ENCODE assay signal across 25 cellular contexts in the genomic region with DNA sequence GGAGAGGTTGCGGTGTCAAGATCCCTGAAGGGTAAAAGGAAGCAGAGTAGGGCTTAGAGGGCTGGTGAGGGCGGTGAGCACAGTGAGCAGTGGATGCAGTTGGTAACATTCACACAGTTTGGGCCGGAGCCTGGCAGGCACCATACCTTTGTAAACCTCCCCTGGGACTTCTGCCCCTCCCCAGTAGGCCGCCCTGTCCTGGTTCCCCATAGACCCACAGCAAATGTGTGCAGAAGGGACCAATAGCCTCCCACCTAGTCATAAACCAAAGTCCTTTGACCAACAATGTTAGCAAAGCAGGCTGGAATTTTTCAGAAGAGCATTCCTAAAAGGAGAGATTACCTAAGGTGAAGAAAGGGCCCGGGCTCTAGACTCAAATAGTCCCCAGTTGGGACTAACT. TPM values are rescaled to one million over a fixed set of nuclear protein-coding genes. Genes with fewer than 3 reads are reported as not detected.
DNase-seq lines count a peak whose midpoint lies in the region; ATAC-seq, FAIRE-seq and TF ChIP-seq lines count a peak whose summit lies in the region.
"Had no signal": no experiment of that assay in that cellular context is flagged by ENCODE, and none has a peak within 500 bp of the region (broad histone marks: within the 10 kb centered on the region; RNA-seq: fewer than 3 reads in every experiment).

No MANE protein-coding gene starts in this region.

- no peaks in the 10 kb centered on the region for H4K20me1 ChIP-seq in HepG2 (ENCODE audit: insufficient read depth, low read length)
- H4K20me1 ChIP-seq in hepatocyte (ENCODE audit: insufficient read depth, poor library complexity, severe bottlenecking), result no peaks in the 10 kb centered on the region

- H3K4me2 ChIP-seq in HepG2 (ENCODE audit: low read depth, low read length), result peak overlapping the region; percentile 40
- no peak overlapping the region for H3K4me2 ChIP-seq in hepatocyte

- no peaks in the 10 kb centered on the region for H3K9me2 ChIP-seq in hepatocyte (replicated peaks; ENCODE audit: insufficient read depth)

- peak; percentile 76 for FAIRE-seq in HepG2 (lab: Jason Lieb, UNC)
- FAIRE-seq: D721Med, GM19239 had no signal

- H3K4me3 ChIP-seq in HepG2 (replicated peaks in 1 of 3; ENCODE audit: insufficient read depth in 1 of 3, low read depth in 2 of 3, low read length in 3 of 3) (peak overlapping the region in 1 of 3 experiments; percentile 30; a peak in 1 of 6 replicates), right lobe of liver (no peak overlapping the region), hepatocyte (no peak overlapping the region), muscle layer of duodenum (ENCODE audit: low read depth in 1 of 2, low read length in 2 of 2) (no peak overlapping the region)
- H3K4me3 ChIP-seq: PC-9 had no signal

- peak; percentile 69 for ATAC-seq in HepG2
- ATAC-seq in right lobe of liver, result no peak
- ATAC-seq in GM21447 (IDR thresholded peaks at IDR 0.05; ENCODE audit: unreplicated experiment), result no peak
- ATAC-seq in GM19452 (IDR thresholded peaks at IDR 0.05; ENCODE audit: unreplicated experiment), result no peak

- peaks cover 8% of the 10 kb centered on the region for H3K4me1 Mint-ChIP-seq in type B pancreatic cell (ENCODE audit: unreplicated experiment)

- TF ChIP-seq RAD21 in HepG2 (CRISPR knock-in tag; IDR thresholded peaks at IDR 0.05), result no peak

- intact Hi-C loops in HepG2 (cut with micrococcal nuclease; ENCODE audit: unreplicated experiment), result no loop called here
- intact Hi-C loops in right lobe of liver (cut with DNase I), result loop anchor here in 1 of 2 donors (10.0 kb wide), 1 partner anchor 76 kb away; no protein-coding TSS in a partner anchor

- H3K79me2 ChIP-seq in HepG2 (ENCODE audit: insufficient read depth, low read length) (no peaks in the 10 kb centered on the region), hepatocyte (peaks cover 5% of the 10 kb centered on the region)

- no peaks in the 10 kb centered on the region for H3K9me3 ChIP-seq in HepG2 (ENCODE audit: low read length)
- no peaks in the 10 kb centered on the region for H3K9me3 ChIP-seq in right lobe of liver
- no peaks in the 10 kb centered on the region for H3K9me3 ChIP-seq in hepatocyte (ENCODE audit: low read depth)
- no peaks in the 10 kb centered on the region for H3K9me3 ChIP-seq in muscle layer of duodenum (ENCODE audit: control insufficient read depth in 1 of 2, low read length in 2 of 2)

- in situ Hi-C loops in HepG2 (cut with HindIII; ENCODE audit: extremely low pct_ligation_motif_present, low pct_unique_long_range_greater_than_20kb), result loop anchor here (5.0 kb wide), 1 partner anchor 73 kb away; no protein-coding TSS in a partner anchor

- H3K4me1 ChIP-seq in HepG2 (ENCODE audit: insufficient read depth, low read length) (peaks cover 80% of the 10 kb centered on the region), right lobe of liver (peaks cover 0 to 12% (median 2%) of the 10 kb centered on the region in 4 donors), hepatocyte (ENCODE audit: insufficient read depth) (peaks cover 50% of the 10 kb centered on the region), muscle layer of duodenum (ENCODE audit: control insufficient read depth in 1 of 2, insufficient read depth in 2 of 2, low read length in 2 of 2) (peaks cover 4 to 11% of the 10 kb centered on the region in 2 donors)

- H3K27me3 ChIP-seq in HepG2 (ENCODE audit: control insufficient read depth in 1 of 2, insufficient read depth in 2 of 2, low read length in 2 of 2), result peaks cover 0 to 7% of the 10 kb centered on the region in 2 experiments; a peak in 2 of 5 replicates
- no peaks in the 10 kb centered on the region for H3K27me3 ChIP-seq in right lobe of liver
- no peaks in the 10 kb centered on the region for H3K27me3 ChIP-seq in hepatocyte
- no peaks in the 10 kb centered on the region for H3K27me3 ChIP-seq in muscle layer of duodenum (ENCODE audit: low read depth, low read length)

- H3K27ac Mint-ChIP-seq in type B pancreatic cell, result peak overlapping the region; percentile 46
- H3K27ac Mint-ChIP-seq: CD14-positive monocyte, HFFc6 had no signal

- no peaks in the 10 kb centered on the region for H3K9me3 Mint-ChIP-seq in type B pancreatic cell
- H3K9me3 Mint-ChIP-seq: HFFc6 had no signal

- TF ChIP-seq CTCF in HepG2 (CRISPR knock-in tag; IDR thresholded peaks at IDR 0.05) (no peak), right lobe of liver (IDR thresholded peaks at IDR 0.05) (no peak), hepatocyte (IDR thresholded peaks at IDR 0.05; ENCODE audit: poor library complexity) (no peak), type B pancreatic cell (conservative IDR thresholded peaks at IDR 0.05) (no peak)

- no peak overlapping the region for H2AFZ ChIP-seq in HepG2 (ENCODE audit: low read length)
- no peak overlapping the region for H2AFZ ChIP-seq in hepatocyte
- H2AFZ ChIP-seq: PC-9 had no signal

- TF ChIP-seq POLR2A in HepG2 (IDR thresholded peaks at IDR 0.05; ENCODE audit: insufficient read depth in 1 of 2, low read depth in 2 of 2, low read length in 2 of 2), result no peak
- TF ChIP-seq POLR2A in right lobe of liver (IDR thresholded peaks at IDR 0.05), result no peak

- CTCF ChIA-PET in HepG2 (lab: Yijun Ruan, JAX; ENCODE audit: low intra/inter-chr PET ratio, low total read pairs), result no interaction called here

- TF ChIP-seq EP300 in HepG2 (IDR thresholded peaks at IDR 0.05; ENCODE audit: low read depth in 2 of 2, low read length in 2 of 2) (no peak), HepG2 (CRISPR knock-in tag; IDR thresholded peaks at IDR 0.05; ENCODE audit: borderline replicate concordance) (no peak)

- POLR2A ChIA-PET in HepG2 (lab: Yijun Ruan, JAX), result interaction anchor here (1.3 to 1.5 kb wide), 2 partner anchors 26 to 91 kb away, joined by 3 to 4 read pairs; no protein-coding TSS in a partner anchor

- no peaks in the 10 kb centered on the region for H3K36me3 ChIP-seq in HepG2 (replicated peaks in 1 of 2; ENCODE audit: control insufficient read depth in 1 of 2, insufficient read depth in 2 of 2, low read length in 2 of 2)
- H3K36me3 ChIP-seq in right lobe of liver, result no peaks in the 10 kb centered on the region
- no peaks in the 10 kb centered on the region for H3K36me3 ChIP-seq in hepatocyte (replicated peaks; ENCODE audit: insufficient read depth, low read depth)
- no peaks in the 10 kb centered on the region for H3K36me3 ChIP-seq in muscle layer of duodenum (ENCODE audit: control insufficient read depth in 1 of 2, insufficient read depth in 2 of 2, low read length in 2 of 2)

- H3K27ac ChIP-seq in HepG2 (ENCODE audit: extremely low read length, insufficient read depth, low read length) (no peak overlapping the region), right lobe of liver (no peak overlapping the region), hepatocyte (peak overlapping the region; percentile 97), muscle layer of duodenum (ENCODE audit: low read length) (peak overlapping the region; percentile 82)

- H3K36me3 Mint-ChIP-seq in type B pancreatic cell, result no peaks in the 10 kb centered on the region
- H3K36me3 Mint-ChIP-seq: CD14-positive monocyte had no signal

- H3K9ac ChIP-seq in HepG2 (ENCODE audit: insufficient read depth, low read depth, low read length), result no peak overlapping the region

- H3K27me3 Mint-ChIP-seq in type B pancreatic cell, result peaks cover 15% of the 10 kb centered on the region

- H3K4me3 Mint-ChIP-seq in type B pancreatic cell, result no peak overlapping the region
- H3K4me3 Mint-ChIP-seq: CD14-positive monocyte, HFFc6 had no signal

- BruUV-seq in HepG2 (replicated peaks; lab: Mats Ljungman, UMichigan), result no TSS peak

- DNase-seq in HepG2 (ENCODE audit: low spot score), result peak; percentile 74
- DNase-seq in right lobe of liver, result no peak
- DNase-seq in hepatocyte (ENCODE audit: low spot score), result no peak
- DNase-seq in type B pancreatic cell (ENCODE audit: extremely low spot score, unreplicated experiment), result no peak
- no peak for DNase-seq in activated CD4-positive, alpha-beta T cell treated with anti-CD3 and anti-CD28 coated beads for 48 hours
- DNase-seq: AML-193, DMS53, GF-D8, H7, HFFc6, KBM-7, NCI-H1092 treated with DMSO at 0.1 percent for 48 hours, NCI-H1436 treated with DMSO at 0.1 percent for 48 hours, NCI-H2029, NCI-H226, NCI-H510A treated with DMSO at 0.1 percent for 48 hours, NCI-H748 treated with DMSO at 0.1 percent for 48 hours, PC-9 had no signal

- 11% methylated on average over 3 of the region's 5 CpGs for WGBS in HepG2 (ENCODE audit: low lambda C conversion rate)
- 82% methylated on average over 3 of the region's 5 CpGs for WGBS in right lobe of liver (ENCODE audit: insufficient coverage, low coverage, low lambda C conversion rate, missing lambda C conversion rate)
- 68% methylated on average over 5 of the region's 5 CpGs for WGBS in hepatocyte (ENCODE audit: low lambda C conversion rate, missing lambda C conversion rate)

RNA-seq across cellular contexts. Expression of a gene that starts 1.7 kb away (rescaled TPM):
- total RNA-seq in HepG2 (2016; rRNA removed; fragmentation: Illumina TruSeq; extraction: Trizol), result not detected in 2 replicates
- total RNA-seq in HepG2 (2016; cell fraction: cytosol; rRNA removed; fragmentation: Illumina TruSeq; extraction: Trizol; ENCODE audit: low read depth), result not detected in 2 replicates
- total RNA-seq in HepG2 (2016; cell fraction: insoluble cytoplasmic fraction; rRNA removed; fragmentation: Illumina TruSeq; extraction: Trizol), result not detected in 2 replicates
- not detected in 2 replicates for total RNA-seq in HepG2 (2016; cell fraction: membrane; rRNA removed; fragmentation: Illumina TruSeq; extraction: Trizol)
- total RNA-seq in HepG2 (2016; cell fraction: nucleus; rRNA removed; fragmentation: Illumina TruSeq; extraction: Trizol), result not detected in 2 replicates
- not detected in 2 replicates for polyA plus RNA-seq in HepG2 (2011; rRNA removed)
- polyA plus RNA-seq in HepG2 (2011; cell fraction: cytosol; rRNA removed), result not detected in 2 replicates
- not detected in 2 replicates for polyA plus RNA-seq in HepG2 (2011; cell fraction: nucleus; rRNA removed)
- polyA plus RNA-seq in HepG2 (2012), result not detected in 2 replicates
- not detected in 2 replicates for polyA plus RNA-seq in HepG2 (2016; cell fraction: cytosol; fragmentation: Illumina TruSeq; extraction: Trizol; ENCODE audit: low read depth)
- not detected in 2 replicates for polyA plus RNA-seq in HepG2 (2016; cell fraction: insoluble cytoplasmic fraction; fragmentation: Illumina TruSeq; extraction: Trizol; ENCODE audit: low read depth)
- polyA plus RNA-seq in HepG2 (2016; cell fraction: membrane; fragmentation: Illumina TruSeq; extraction: Trizol; ENCODE audit: low read depth), result not detected in 2 replicates
- polyA plus RNA-seq in HepG2 (2016; cell fraction: nucleus; fragmentation: Illumina TruSeq; extraction: Trizol; ENCODE audit: insufficient read depth, low read depth), result not detected in 2 replicates
- polyA minus RNA-seq in HepG2 (2011; rRNA and poly(A)+ RNA removed; ENCODE audit: low replicate concordance), result not detected in 2 replicates
- polyA minus RNA-seq in HepG2 (2011; cell fraction: cytosol; rRNA and poly(A)+ RNA removed), result not detected in 2 replicates
- not detected in 2 replicates for polyA minus RNA-seq in HepG2 (2011; cell fraction: nucleus; rRNA and poly(A)+ RNA removed)
- not detected for total RNA-seq in right lobe of liver
- total RNA-seq in hepatocyte, result 49.8 and 76.1 TPM in 2 replicates
- 207 and 222 TPM in 2 replicates for polyA plus RNA-seq in hepatocyte
- total RNA-seq in type B pancreatic cell (ENCODE audit: low replicate concordance), result 5.6 and 15.8 TPM in 2 replicates
- total RNA-seq: H7, HFFc6, PC-9, SK-MEL-5 had no signal
- polyA plus RNA-seq: CD14-positive monocyte had no signal

RNA-seq across cellular contexts. Expression of a gene that starts 8.4 kb away (rescaled TPM):
- total RNA-seq in HepG2 (2016; rRNA removed; fragmentation: Illumina TruSeq; extraction: Trizol) (1.0 and 1.6 TPM in 2 replicates), right lobe of liver (10 to 100 TPM in 1 of 6 experiments, 1 to 10 TPM in 5; 4.2 to 11.9 (median 4.7) TPM), hepatocyte (1.8 and 4.0 TPM in 2 replicates), type B pancreatic cell (ENCODE audit: low replicate concordance) (1.6 and 2.4 TPM in 2 replicates)
- 0.20 and 0.71 TPM in 2 replicates for total RNA-seq in HepG2 (2016; cell fraction: cytosol; rRNA removed; fragmentation: Illumina TruSeq; extraction: Trizol; ENCODE audit: low read depth)
- total RNA-seq in HepG2 (2016; cell fraction: insoluble cytoplasmic fraction; rRNA removed; fragmentation: Illumina TruSeq; extraction: Trizol), result 0.89 and 1.7 TPM in 2 replicates
- total RNA-seq in HepG2 (2016; cell fraction: membrane; rRNA removed; fragmentation: Illumina TruSeq; extraction: Trizol), result 0.74 and 0.79 TPM in 2 replicates
- total RNA-seq in HepG2 (2016; cell fraction: nucleus; rRNA removed; fragmentation: Illumina TruSeq; extraction: Trizol), result 5.4 and 6.0 TPM in 2 replicates
- polyA plus RNA-seq in HepG2 (2011; rRNA removed) (0.98 and 1.3 TPM in 2 replicates), hepatocyte (5.3 and 7.6 TPM in 2 replicates)
- 0.34 and 0.46 TPM in 2 replicates for polyA plus RNA-seq in HepG2 (2011; cell fraction: cytosol; rRNA removed)
- polyA plus RNA-seq in HepG2 (2011; cell fraction: nucleus; rRNA removed), result 16.0 and 21.0 TPM in 2 replicates
- polyA plus RNA-seq in HepG2 (2012), result 1.9 and 2.3 TPM in 2 replicates
- polyA plus RNA-seq in HepG2 (2016; cell fraction: cytosol; fragmentation: Illumina TruSeq; extraction: Trizol; ENCODE audit: low read depth), result 0.20 and 0.31 TPM in 2 replicates
- polyA plus RNA-seq in HepG2 (2016; cell fraction: insoluble cytoplasmic fraction; fragmentation: Illumina TruSeq; extraction: Trizol; ENCODE audit: low read depth), result 0.72 and 1.5 TPM in 2 replicates
- polyA plus RNA-seq in HepG2 (2016; cell fraction: membrane; fragmentation: Illumina TruSeq; extraction: Trizol; ENCODE audit: low read depth), result 0.16 and 0.26 TPM in 2 replicates
- polyA plus RNA-seq in HepG2 (2016; cell fraction: nucleus; fragmentation: Illumina TruSeq; extraction: Trizol; ENCODE audit: insufficient read depth, low read depth), result 10.8 and 14.7 TPM in 2 replicates
- 3.8 and 11.1 TPM in 2 replicates for polyA minus RNA-seq in HepG2 (2011; rRNA and poly(A)+ RNA removed; ENCODE audit: low replicate concordance)
- polyA minus RNA-seq in HepG2 (2011; cell fraction: cytosol; rRNA and poly(A)+ RNA removed), result 0.69 and 2.3 TPM in 2 replicates
- 16.1 and 20.5 TPM in 2 replicates for polyA minus RNA-seq in HepG2 (2011; cell fraction: nucleus; rRNA and poly(A)+ RNA removed)

RNA-seq across cellular contexts. Expression of a gene that starts 8.9 kb away (rescaled TPM):
- total RNA-seq in HepG2 (2016; rRNA removed; fragmentation: Illumina TruSeq; extraction: Trizol) (0.09 and 0.15 TPM in 2 replicates), right lobe of liver (under 1 TPM; 0.06 to 0.71 (median 0.16) TPM), hepatocyte (0.12 and 1.0 TPM in 2 replicates), type B pancreatic cell (ENCODE audit: low replicate concordance) (1.5 and 1.8 TPM in 2 replicates)
- 0.20 TPM in 1 of 2 replicates, not detected in the other for total RNA-seq in HepG2 (2016; cell fraction: cytosol; rRNA removed; fragmentation: Illumina TruSeq; extraction: Trizol; ENCODE audit: low read depth)
- 0.01 and 0.15 TPM in 2 replicates for total RNA-seq in HepG2 (2016; cell fraction: insoluble cytoplasmic fraction; rRNA removed; fragmentation: Illumina TruSeq; extraction: Trizol)
- total RNA-seq in HepG2 (2016; cell fraction: membrane; rRNA removed; fragmentation: Illumina TruSeq; extraction: Trizol), result 0.14 and 0.25 TPM in 2 replicates
- 0.09 and 0.88 TPM in 2 replicates for total RNA-seq in HepG2 (2016; cell fraction: nucleus; rRNA removed; fragmentation: Illumina TruSeq; extraction: Trizol)
- polyA plus RNA-seq in HepG2 (2011; rRNA removed) (0.07 and 0.32 TPM in 2 replicates), hepatocyte (0.93 and 1.5 TPM in 2 replicates)
- polyA plus RNA-seq in HepG2 (2011; cell fraction: cytosol; rRNA removed), result 0.03 and 0.05 TPM in 2 replicates
- polyA plus RNA-seq in HepG2 (2011; cell fraction: nucleus; rRNA removed), result 0.12 and 0.14 TPM in 2 replicates
- polyA plus RNA-seq in HepG2 (2012), result 0.03 and 0.12 TPM in 2 replicates
- 0.01 and 0.08 TPM in 2 replicates for polyA plus RNA-seq in HepG2 (2016; cell fraction: cytosol; fragmentation: Illumina TruSeq; extraction: Trizol; ENCODE audit: low read depth)
- 0.03 and 0.20 TPM in 2 replicates for polyA plus RNA-seq in HepG2 (2016; cell fraction: insoluble cytoplasmic fraction; fragmentation: Illumina TruSeq; extraction: Trizol; ENCODE audit: low read depth)
- polyA plus RNA-seq in HepG2 (2016; cell fraction: membrane; fragmentation: Illumina TruSeq; extraction: Trizol; ENCODE audit: low read depth), result 0.26 and 0.30 TPM in 2 replicates
- 1.5 and 2.3 TPM in 2 replicates for polyA plus RNA-seq in HepG2 (2016; cell fraction: nucleus; fragmentation: Illumina TruSeq; extraction: Trizol; ENCODE audit: insufficient read depth, low read depth)
- 0.40 and 1.0 TPM in 2 replicates for polyA minus RNA-seq in HepG2 (2011; rRNA and poly(A)+ RNA removed; ENCODE audit: low replicate concordance)
- polyA minus RNA-seq in HepG2 (2011; cell fraction: cytosol; rRNA and poly(A)+ RNA removed), result 0.09 and 0.59 TPM in 2 replicates
- polyA minus RNA-seq in HepG2 (2011; cell fraction: nucleus; rRNA and poly(A)+ RNA removed), result 0.37 and 0.64 TPM in 2 replicates

RNA-seq across cellular contexts. Expression of a gene that starts 25.7 kb away (rescaled TPM):
- 6.5 and 8.1 TPM in 2 replicates for total RNA-seq in HepG2 (2016; rRNA removed; fragmentation: Illumina TruSeq; extraction: Trizol)
- 2.3 and 2.5 TPM in 2 replicates for total RNA-seq in HepG2 (2016; cell fraction: cytosol; rRNA removed; fragmentation: Illumina TruSeq; extraction: Trizol; ENCODE audit: low read depth)
- 6.7 and 7.0 TPM in 2 replicates for total RNA-seq in HepG2 (2016; cell fraction: insoluble cytoplasmic fraction; rRNA removed; fragmentation: Illumina TruSeq; extraction: Trizol)
- 8.8 and 9.5 TPM in 2 replicates for total RNA-seq in HepG2 (2016; cell fraction: membrane; rRNA removed; fragmentation: Illumina TruSeq; extraction: Trizol)
- 5.3 and 7.0 TPM in 2 replicates for total RNA-seq in HepG2 (2016; cell fraction: nucleus; rRNA removed; fragmentation: Illumina TruSeq; extraction: Trizol)
- 5.4 and 5.5 TPM in 2 replicates for polyA plus RNA-seq in HepG2 (2011; rRNA removed)
- polyA plus RNA-seq in HepG2 (2011; cell fraction: cytosol; rRNA removed), result 2.7 and 3.4 TPM in 2 replicates
- polyA plus RNA-seq in HepG2 (2011; cell fraction: nucleus; rRNA removed), result 2.2 and 2.7 TPM in 2 replicates
- 4.1 and 4.6 TPM in 2 replicates for polyA plus RNA-seq in HepG2 (2012)
- polyA plus RNA-seq in HepG2 (2016; cell fraction: cytosol; fragmentation: Illumina TruSeq; extraction: Trizol; ENCODE audit: low read depth), result 1.7 and 3.1 TPM in 2 replicates
- polyA plus RNA-seq in HepG2 (2016; cell fraction: insoluble cytoplasmic fraction; fragmentation: Illumina TruSeq; extraction: Trizol; ENCODE audit: low read depth), result 6.6 and 7.4 TPM in 2 replicates
- polyA plus RNA-seq in HepG2 (2016; cell fraction: membrane; fragmentation: Illumina TruSeq; extraction: Trizol; ENCODE audit: low read depth), result 5.0 and 6.1 TPM in 2 replicates
- polyA plus RNA-seq in HepG2 (2016; cell fraction: nucleus; fragmentation: Illumina TruSeq; extraction: Trizol; ENCODE audit: insufficient read depth, low read depth), result 5.7 and 8.4 TPM in 2 replicates
- polyA minus RNA-seq in HepG2 (2011; rRNA and poly(A)+ RNA removed; ENCODE audit: low replicate concordance), result 3.4 and 5.5 TPM in 2 replicates
- polyA minus RNA-seq in HepG2 (2011; cell fraction: cytosol; rRNA and poly(A)+ RNA removed), result 4.6 and 5.2 TPM in 2 replicates
- polyA minus RNA-seq in HepG2 (2011; cell fraction: nucleus; rRNA and poly(A)+ RNA removed), result 2.2 and 4.2 TPM in 2 replicates
- 1 to 10 TPM; 4.6 to 8.7 (median 5.8) TPM for total RNA-seq in right lobe of liver
- 13.7 and 14.4 TPM in 2 replicates for total RNA-seq in hepatocyte
- 17.4 and 19.5 TPM in 2 replicates for polyA plus RNA-seq in hepatocyte
- 12.3 and 23.6 TPM in 2 replicates for total RNA-seq in type B pancreatic cell (ENCODE audit: low replicate concordance)

RNA-seq across cellular contexts. Expression of a gene that starts 33.4 kb away (rescaled TPM):
- total RNA-seq in HepG2 (2016; rRNA removed; fragmentation: Illumina TruSeq; extraction: Trizol), result 62.3 and 82.1 TPM in 2 replicates
- total RNA-seq in HepG2 (2016; cell fraction: cytosol; rRNA removed; fragmentation: Illumina TruSeq; extraction: Trizol; ENCODE audit: low read depth), result 28.6 and 31.3 TPM in 2 replicates
- 60.3 and 80.7 TPM in 2 replicates for total RNA-seq in HepG2 (2016; cell fraction: insoluble cytoplasmic fraction; rRNA removed; fragmentation: Illumina TruSeq; extraction: Trizol)
- 43.2 and 48.2 TPM in 2 replicates for total RNA-seq in HepG2 (2016; cell fraction: membrane; rRNA removed; fragmentation: Illumina TruSeq; extraction: Trizol)
- 31.0 and 33.7 TPM in 2 replicates for total RNA-seq in HepG2 (2016; cell fraction: nucleus; rRNA removed; fragmentation: Illumina TruSeq; extraction: Trizol)
- 12.9 and 20.3 TPM in 2 replicates for polyA plus RNA-seq in HepG2 (2011; rRNA removed)
- polyA plus RNA-seq in HepG2 (2011; cell fraction: cytosol; rRNA removed), result 11.9 and 12.5 TPM in 2 replicates
- 10.3 and 10.6 TPM in 2 replicates for polyA plus RNA-seq in HepG2 (2011; cell fraction: nucleus; rRNA removed)
- 13.8 and 21.5 TPM in 2 replicates for polyA plus RNA-seq in HepG2 (2012)
- 15.1 and 18.4 TPM in 2 replicates for polyA plus RNA-seq in HepG2 (2016; cell fraction: cytosol; fragmentation: Illumina TruSeq; extraction: Trizol; ENCODE audit: low read depth)
- 70.7 and 72.8 TPM in 2 replicates for polyA plus RNA-seq in HepG2 (2016; cell fraction: insoluble cytoplasmic fraction; fragmentation: Illumina TruSeq; extraction: Trizol; ENCODE audit: low read depth)
- 25.7 and 26.6 TPM in 2 replicates for polyA plus RNA-seq in HepG2 (2016; cell fraction: membrane; fragmentation: Illumina TruSeq; extraction: Trizol; ENCODE audit: low read depth)
- 48.7 and 55.8 TPM in 2 replicates for polyA plus RNA-seq in HepG2 (2016; cell fraction: nucleus; fragmentation: Illumina TruSeq; extraction: Trizol; ENCODE audit: insufficient read depth, low read depth)
- polyA minus RNA-seq in HepG2 (2011; rRNA and poly(A)+ RNA removed; ENCODE audit: low replicate concordance), result 9.8 and 86.6 TPM in 2 replicates
- 9.2 and 11.1 TPM in 2 replicates for polyA minus RNA-seq in HepG2 (2011; cell fraction: cytosol; rRNA and poly(A)+ RNA removed)
- 17.2 and 23.4 TPM in 2 replicates for polyA minus RNA-seq in HepG2 (2011; cell fraction: nucleus; rRNA and poly(A)+ RNA removed)
- 10 to 100 TPM in 4 of 6 experiments, 1 to 10 TPM in 2; 5.4 to 17.2 (median 11.2) TPM for total RNA-seq in right lobe of liver
- 22.9 and 24.0 TPM in 2 replicates for total RNA-seq in hepatocyte
- polyA plus RNA-seq in hepatocyte, result 14.0 and 14.9 TPM in 2 replicates
- 24.1 and 52.2 TPM in 2 replicates for total RNA-seq in type B pancreatic cell (ENCODE audit: low replicate concordance)

Comparison
In these comparisons a context has a peak if more than half of its experiments do, and no peak if none do; other contexts are left out.
1. H3K27ac ChIP-seq: peak in hepatocyte (single experiment) and muscle layer of duodenum (single experiment); none in HepG2 (single experiment) and right lobe of liver (0 of 3).